In the genomic region with DNA sequence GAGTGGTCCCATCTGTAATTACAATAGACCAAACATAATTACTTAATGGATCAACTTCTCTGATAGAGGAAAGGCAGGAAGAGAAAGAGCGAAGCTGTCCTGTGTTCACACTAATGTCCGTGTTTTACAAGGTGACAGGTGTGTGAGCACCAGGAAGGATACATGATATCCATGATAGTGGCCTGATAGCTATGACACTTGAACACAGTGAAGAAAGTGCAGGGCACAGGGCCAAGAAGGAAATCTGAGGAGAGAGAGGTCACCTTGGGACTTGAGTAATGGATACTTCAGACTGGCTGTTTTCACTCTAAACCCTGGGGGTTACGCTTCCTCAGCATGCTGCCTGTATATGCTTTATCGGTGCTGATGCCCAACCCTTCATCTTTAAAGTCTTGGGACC, we compare ENCODE assay signal across 22 cellular contexts. TPM values are rescaled to one million over a fixed set of nuclear protein-coding genes. Genes with fewer than 3 reads are reported as not detected.
A peak's percentile ranks its signal among the peaks of the same experiment; 100 is the strongest.
DNase-seq lines count a peak whose midpoint lies in the region; TF ChIP-seq lines count a peak whose summit lies in the region.
"Had no signal": no experiment of that assay in that cellular context is flagged by ENCODE, and none has a peak within 500 bp of the region (broad histone marks: within the 10 kb centered on the region; RNA-seq: fewer than 3 reads in every experiment).

No MANE protein-coding gene starts in this region.

- no peak overlapping the region for H2AFZ ChIP-seq in parathyroid adenoma

- H3K27ac ChIP-seq in parathyroid adenoma (peak overlapping the region; percentile 6), suprapubic skin (no peak overlapping the region)
- H3K27ac ChIP-seq: A549; BLaER1 treated with 17β-estradiol and CSF1 and Interleukin-3, amounts not matched to agents 10 nM and 100 nM; HL-60; SK-N-MC had no signal

- DNase-seq in NCI-H2196 (lab: John Stamatoyannopoulos, UW; ENCODE audit: unreplicated experiment) (peak; percentile 44), NCI-H2196 treated with DMSO at 0.1 percent for 48 hours (lab: John Stamatoyannopoulos, UW; ENCODE audit: unreplicated experiment) (no peak), NCI-H187 treated with DMSO at 0.1 percent for 48 hours (lab: John Stamatoyannopoulos, UW) (peak; percentile 74), NCI-H2171 (lab: John Stamatoyannopoulos, UW) (peak; percentile 71), suprapubic skin (ENCODE audit: low spot score in 2 of 2) (no peak)
- DNase-seq in activated CD8-positive, alpha-beta memory T cell treated with anti-CD3 and anti-CD28 coated beads for 24 hours = no peak
- DNase-seq in stimulated activated CD4-positive, alpha-beta T cell treated with anti-CD3 and anti-CD28 coated beads, Interleukin-2, amount 100 ng/mL, for 48 hours = no peak
- DNase-seq: Calu3; CD8-positive, alpha-beta T cell; H7; HFFc6; IMR-90; NCI-H226; NCI-H526; OCI-M1; Right ventricle myocardium superior had no signal

- H3K4me3 ChIP-seq in parathyroid adenoma (ENCODE audit: low read depth, low read length) = peak overlapping the region; percentile 11
- no peak overlapping the region for H3K4me3 ChIP-seq in suprapubic skin
- H3K4me3 ChIP-seq: A549; BLaER1 treated with 17β-estradiol and CSF1 and Interleukin-3, amounts not matched to agents 10 nM and 100 nM; SK-N-MC had no signal

- H3K36me3 ChIP-seq in parathyroid adenoma (ENCODE audit: control insufficient read depth, insufficient read depth, low read length) (no peaks in the 10 kb centered on the region), suprapubic skin (peaks cover 39% of the 10 kb centered on the region)

- peak overlapping the region; percentile 26 for H3K4me2 ChIP-seq in parathyroid adenoma (ENCODE audit: low read length)
- H3K4me2 ChIP-seq: A549; BLaER1 treated with 17β-estradiol and CSF1 and Interleukin-3, amounts not matched to agents 10 nM and 100 nM had no signal

- H3K9me3 ChIP-seq in parathyroid adenoma (ENCODE audit: control insufficient read depth, low read length) (no peaks in the 10 kb centered on the region), suprapubic skin (peaks cover under 1% of the 10 kb centered on the region)

- TF ChIP-seq EP300 in suprapubic skin (IDR thresholded peaks at IDR 0.05) = no peak

- peaks cover 4% of the 10 kb centered on the region for H3K4me1 ChIP-seq in parathyroid adenoma
- no peaks in the 10 kb centered on the region for H3K4me1 ChIP-seq in suprapubic skin
- H3K4me1 ChIP-seq: A549; BLaER1 treated with 17β-estradiol and CSF1 and Interleukin-3, amounts not matched to agents 10 nM and 100 nM had no signal

- H3K27me3 ChIP-seq in parathyroid adenoma (ENCODE audit: control insufficient read depth, insufficient read depth, low read length) (no peaks in the 10 kb centered on the region), suprapubic skin (no peaks in the 10 kb centered on the region)
- H3K27me3 ChIP-seq: BLaER1 treated with 17β-estradiol and CSF1 and Interleukin-3, amounts not matched to agents 10 nM and 100 nM had no signal

- 90% methylated on average over 4 of the region's 4 CpGs for WGBS in suprapubic skin

- no peak overlapping the region for H3K9ac ChIP-seq in parathyroid adenoma
- H3K9ac ChIP-seq: BLaER1 treated with 17β-estradiol and CSF1 and Interleukin-3, amounts not matched to agents 10 nM and 100 nM had no signal

- no peaks in the 10 kb centered on the region for H3K79me2 ChIP-seq in parathyroid adenoma

- TF ChIP-seq CTCF in parathyroid adenoma (IDR thresholded peaks at IDR 0.05) (no peak), suprapubic skin (IDR thresholded peaks at IDR 0.05) (no peak)

- no peak for TF ChIP-seq POLR2A in suprapubic skin (IDR thresholded peaks at IDR 0.05)

RNA-seq across cellular contexts. Expression of a gene that starts 29.4 kb away (rescaled TPM):
- total RNA-seq in suprapubic skin = 1 to 10 TPM; 1.9 to 8.5 (median 3.0) TPM
- total RNA-seq: CD8-positive, alpha-beta T cell had no signal

RNA-seq across cellular contexts. Expression of a gene that starts 58.4 kb away (rescaled TPM):
- total RNA-seq in suprapubic skin = 100 to 1,000 TPM in 1 of 4 donors, 10 to 100 TPM in 3; 20.5 to 118 (median 35.1) TPM
- total RNA-seq: HFFc6, HT1080, IMR-90 had no signal

Comparison
In these comparisons a context has a peak if more than half of its experiments do, and no peak if none do; other contexts are left out.
1. DNase-seq: peak in NCI-H2196 (single experiment), NCI-H187 treated with DMSO at 0.1 percent for 48 hours (single experiment) and NCI-H2171 (single experiment); none in NCI-H2196 treated with DMSO at 0.1 percent for 48 hours (single experiment), activated CD8-positive, alpha-beta memory T cell treated with anti-CD3 and anti-CD28 coated beads for 24 hours (single experiment), suprapubic skin (0 of 2) and stimulated activated CD4-positive, alpha-beta T cell treated with anti-CD3 and anti-CD28 coated beads, Interleukin-2, amount 100 ng/mL, for 48 hours (0 of 2).